In genomic region chr20:62367483-62368302, GRCh38 we compare ENCODE assay signal across 6 cellular contexts. TPM values are rescaled to one million over a fixed set of nuclear protein-coding genes. Genes with fewer than 3 reads are reported as not detected.
DNase-seq lines count a peak whose midpoint lies in the region; ATAC-seq, FAIRE-seq and TF ChIP-seq lines count a peak whose summit lies in the region.

No MANE protein-coding gene starts in this region.

- H3K9me3 ChIP-seq in A673 (ENCODE audit: low read depth, low read length, poor library complexity, severe bottlenecking), result no peaks in the 10 kb centered on the region
- no peaks in the 10 kb centered on the region for H3K9me3 ChIP-seq in ectodermal cell (ENCODE audit: control insufficient read depth, low read length)
- no peaks in the 10 kb centered on the region for H3K9me3 ChIP-seq in gastrocnemius medialis

- in situ Hi-C loops in gastrocnemius medialis (cut with MboI; ENCODE audit: low sequenced_read_pairs in 4 of 4), result no loop called here

- peak overlapping the region; percentile 28 for H3K4me3 ChIP-seq in A673 (ENCODE audit: low read depth, low read length, poor library complexity, severe bottlenecking)
- peak overlapping the region; percentile 39 for H3K4me3 ChIP-seq in ectodermal cell (ENCODE audit: insufficient read depth, low read depth, low read length)
- peak overlapping the region; percentile 56 to 66 (median 60) for H3K4me3 ChIP-seq in gastrocnemius medialis

- H3K27ac ChIP-seq in A673 (ENCODE audit: low read depth, low read length, poor library complexity, severe bottlenecking) (no peak overlapping the region), ectodermal cell (ENCODE audit: insufficient read depth, low read depth, low read length, poor library complexity, severe bottlenecking) (peak overlapping the region; percentile 42), gastrocnemius medialis (peak overlapping the region; percentile 63 to 90 (median 90))

- peak in 1 of 2 donors; percentile 12 for ATAC-seq in gastrocnemius medialis

- H3K27me3 ChIP-seq in A673 (replicated peaks; ENCODE audit: insufficient read depth, low read depth, low read length, poor library complexity) (peaks cover 23% of the 10 kb centered on the region), ectodermal cell (ENCODE audit: control insufficient read depth, insufficient read depth, low read length, poor library complexity, severe bottlenecking) (peaks cover 10% of the 10 kb centered on the region), gastrocnemius medialis (no peaks in the 10 kb centered on the region)

- TF ChIP-seq POLR2A in gastrocnemius medialis (IDR thresholded peaks at IDR 0.05) (no peak), H54 (IDR thresholded peaks at IDR 0.05; ENCODE audit: low read depth, low read length) (no peak)

- CTCF ChIA-PET in A673 (lab: Charles Lee), result no interaction called here

- DNase-seq in A673 (ENCODE audit: low spot score) (no peak), NCI-H1105 treated with DMSO at 0.1 percent for 48 hours (lab: John Stamatoyannopoulos, UW) (peak; percentile 73), gastrocnemius medialis (peak in 1 of 2 donors; percentile 54), H54 (ENCODE audit: insufficient read length, low spot score) (no peak), dedifferentiated amniotic fluid mesenchymal stem cell (ENCODE audit: extremely low spot score) (no peak)

- intact Hi-C loops in A673 (cut with micrococcal nuclease; ENCODE audit: unreplicated experiment), result no loop called here
- intact Hi-C loops in gastrocnemius medialis (cut with DNase I; ENCODE audit: low total_unique reads), result loop anchor here (2.0 kb wide), 1 partner anchor 15 kb away; no protein-coding TSS in a partner anchor

- peaks cover 29% of the 10 kb centered on the region for H3K4me1 ChIP-seq in A673 (ENCODE audit: insufficient read depth, low read length, poor library complexity, severe bottlenecking)
- peaks cover 62% of the 10 kb centered on the region for H3K4me1 ChIP-seq in ectodermal cell (ENCODE audit: control insufficient read depth, insufficient read depth, low read length)
- peaks cover 51 to 71% of the 10 kb centered on the region in 2 donors for H3K4me1 ChIP-seq in gastrocnemius medialis

- no peak for FAIRE-seq in H54 (lab: Jason Lieb, UNC)

- WGBS in ectodermal cell, 2 experiments, result 2 to 3% methylated on average over 53 of the region's 53 CpGs

- TF ChIP-seq CTCF in A673 (conservative IDR thresholded peaks at IDR 0.05; ENCODE audit: low read depth, low read length), result no peak
- no peak for TF ChIP-seq CTCF in gastrocnemius medialis (IDR thresholded peaks at IDR 0.05 in 4 of 5, conservative IDR thresholded peaks at IDR 0.05 in 1 of 5)

- no TSS peak for BruUV-seq in A673 (replicated peaks; lab: Mats Ljungman, UMichigan)

- no peaks in the 10 kb centered on the region for H3K36me3 ChIP-seq in A673 (ENCODE audit: insufficient read depth, low read length, poor library complexity, severe bottlenecking)
- H3K36me3 ChIP-seq in ectodermal cell (ENCODE audit: control insufficient read depth, insufficient read depth, low read length), result no peaks in the 10 kb centered on the region
- H3K36me3 ChIP-seq in gastrocnemius medialis, result no peaks in the 10 kb centered on the region

- POLR2A ChIA-PET in A673 (lab: Charles Lee; ENCODE audit: low non-redundant PET), result no interaction called here

RNA-seq across cellular contexts. Expression of gene LAMA5, which starts 0.6 kb away (rescaled TPM):
- total RNA-seq in A673 (2021) (4.2 and 13.2 TPM in 2 replicates), gastrocnemius medialis (10 to 100 TPM; 13.0 to 35.8 (median 22.7) TPM)
- 96.0 TPM for polyA plus RNA-seq in ectodermal cell (2013, experiment 1 of 4)
- polyA plus RNA-seq in ectodermal cell (2013, experiment 2 of 4), result 127 TPM
- polyA plus RNA-seq in ectodermal cell (2013, experiment 3 of 4), result 107 TPM
- 127 TPM for polyA plus RNA-seq in ectodermal cell (2013, experiment 4 of 4)

RNA-seq across cellular contexts. Expression of gene RPS21, which starts 19.2 kb away (rescaled TPM):
- total RNA-seq in A673 (2021) (1,502 and 1,506 TPM in 2 replicates), gastrocnemius medialis (1,000 to 10,000 TPM; 1,167 to 4,037 (median 2,295) TPM)
- polyA plus RNA-seq in ectodermal cell (2013, experiment 1 of 4), result 1,350 TPM
- 1,366 TPM for polyA plus RNA-seq in ectodermal cell (2013, experiment 2 of 4)
- polyA plus RNA-seq in ectodermal cell (2013, experiment 3 of 4), result 1,305 TPM
- 1,498 TPM for polyA plus RNA-seq in ectodermal cell (2013, experiment 4 of 4)

RNA-seq across cellular contexts. Expression of gene CABLES2, which starts 39.4 kb away (rescaled TPM):
- total RNA-seq in A673 (2021) (11.8 and 14.1 TPM in 2 replicates), gastrocnemius medialis (1 to 10 TPM; 3.6 to 9.3 (median 4.2) TPM)
- polyA plus RNA-seq in ectodermal cell (2013, experiment 1 of 4), result 16.1 TPM
- polyA plus RNA-seq in ectodermal cell (2013, experiment 2 of 4), result 17.2 TPM
- 12.4 TPM for polyA plus RNA-seq in ectodermal cell (2013, experiment 3 of 4)
- polyA plus RNA-seq in ectodermal cell (2013, experiment 4 of 4), result 13.5 TPM

RNA-seq across cellular contexts. Expression of gene RBBP8NL, which starts 59.6 kb away (rescaled TPM):
- total RNA-seq in A673 (2021) (not detected in 2 replicates), gastrocnemius medialis (not detected)
- polyA plus RNA-seq in ectodermal cell (2013, experiment 1 of 4), result not detected
- polyA plus RNA-seq in ectodermal cell (2013, experiment 2 of 4), result not detected
- polyA plus RNA-seq in ectodermal cell (2013, experiment 3 of 4), result not detected
- not detected for polyA plus RNA-seq in ectodermal cell (2013, experiment 4 of 4)
